Comparison of ENCODE assay signal across 1 cellular context in the genomic region with DNA sequence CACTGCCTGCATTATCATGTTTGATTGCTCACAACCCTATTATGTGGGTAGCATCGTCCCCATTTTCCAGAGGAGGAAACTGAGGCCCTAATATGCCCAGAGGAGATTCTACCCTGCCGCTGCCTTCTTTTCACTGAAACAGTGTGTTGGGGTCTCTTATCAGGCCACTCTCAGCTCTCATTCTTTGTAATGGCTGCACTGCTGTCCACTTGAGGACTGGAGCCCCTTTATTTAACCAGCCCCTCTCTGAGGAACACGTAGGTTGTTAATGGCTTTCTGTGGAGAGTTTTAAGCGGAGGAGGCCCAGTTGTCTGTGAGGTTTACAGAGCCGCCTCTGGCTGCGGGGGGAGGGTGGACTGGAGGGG.
TF ChIP-seq lines count a peak whose summit lies in the region.

No MANE protein-coding gene starts in this region.

TF ChIP-seq in K562, 482 proteins besides CTCF, POLR2A, EP300 and RAD21 (continued from another document and continues in another):
- TF ChIP-seq ZBTB11 (CRISPR knock-in tag; IDR thresholded peaks at IDR 0.05): no peak; a peak in 1 of 6 replicates
- no peak for TF ChIP-seq MTA1 (IDR thresholded peaks at IDR 0.05; ENCODE audit: borderline replicate concordance)
- TF ChIP-seq ZNF830 (CRISPR knock-in tag; IDR thresholded peaks at IDR 0.05): no peak
- no peak for TF ChIP-seq ZNF780A (CRISPR knock-in tag; IDR thresholded peaks at IDR 0.05)
- TF ChIP-seq CBX2 (IDR thresholded peaks at IDR 0.05; ENCODE audit: insufficient read depth, low read length, poor library complexity, severe bottlenecking): no peak
- no peak for TF ChIP-seq ZNF134 (CRISPR knock-in tag; conservative IDR thresholded peaks at IDR 0.05)
- no peak for TF ChIP-seq FOS (IDR thresholded peaks at IDR 0.05; ENCODE audit: extremely low read depth, insufficient read length)
- TF ChIP-seq IRF2 (CRISPR knock-in tag; IDR thresholded peaks at IDR 0.05): no peak
- no peak for TF ChIP-seq ZNF224 (CRISPR knock-in tag; IDR thresholded peaks at IDR 0.05)
- no peak for TF ChIP-seq CBX8 (IDR thresholded peaks at IDR 0.05; ENCODE audit: borderline replicate concordance, extremely low read depth, low read depth, low read length, poor library complexity, severe bottlenecking)
- no peak for TF ChIP-seq PCBP1 (IDR thresholded peaks at IDR 0.05; ENCODE audit: low read depth, low read length, poor library complexity, severe bottlenecking)
- no peak for TF ChIP-seq SRSF9 (IDR thresholded peaks at IDR 0.05; ENCODE audit: borderline replicate concordance, low read depth, low read length)
- TF ChIP-seq STAT5A (IDR thresholded peaks at IDR 0.05; ENCODE audit: borderline replicate concordance, low read length): no peak
- no peak for TF ChIP-seq SUPT5H (IDR thresholded peaks at IDR 0.05)
- no peak for TF ChIP-seq STAT6 (CRISPR knock-in tag; IDR thresholded peaks at IDR 0.05)
- no peak for TF ChIP-seq CBFA2T2 (conservative IDR thresholded peaks at IDR 0.05)
- no peak for TF ChIP-seq HMG20B (CRISPR knock-in tag; IDR thresholded peaks at IDR 0.05)
- peak; percentile 83 for TF ChIP-seq CHD4 (IDR thresholded peaks at IDR 0.05; ENCODE audit: insufficient read depth, insufficient replicate concordance, low read depth, low read length, poor library complexity, severe bottlenecking)
- no peak for TF ChIP-seq RBFOX2 (IDR thresholded peaks at IDR 0.05; ENCODE audit: low read depth, low read length)
- peak; percentile 13; the same call in 1 of the 2 replicates for TF ChIP-seq BRD4 (IDR thresholded peaks at IDR 0.05)
- no peak for TF ChIP-seq HNRNPH1 (optimal IDR thresholded peaks at IDR 0.05; ENCODE audit: low read depth, low read length)
- TF ChIP-seq SRF (CRISPR knock-in tag; IDR thresholded peaks at IDR 0.05): no peak
- no peak for TF ChIP-seq RUNX1 (IDR thresholded peaks at IDR 0.05; ENCODE audit: low read depth)
- no peak for TF ChIP-seq ZNF785 (CRISPR knock-in tag; IDR thresholded peaks at IDR 0.05)
- 0 out of 2 replicates have a peak, but pooled peaks have one; percentile 46 for TF ChIP-seq ESRRB (CRISPR knock-in tag; IDR thresholded peaks at IDR 0.05; ENCODE audit: borderline replicate concordance)
- TF ChIP-seq HDAC6 (IDR thresholded peaks at IDR 0.05; ENCODE audit: low read depth, low read length): no peak
- TF ChIP-seq RNF219 (CRISPR knock-in tag; IDR thresholded peaks at IDR 0.05): no peak
- no peak for TF ChIP-seq PRPF4 (IDR thresholded peaks at IDR 0.05; ENCODE audit: insufficient read depth, low read depth, low read length, poor library complexity, severe bottlenecking)
- no peak for TF ChIP-seq ZZZ3 (IDR thresholded peaks at IDR 0.05)
- no peak for TF ChIP-seq MAFF (IDR thresholded peaks at IDR 0.05; ENCODE audit: low read length)
- no peak for TF ChIP-seq CHD1 (IDR thresholded peaks at IDR 0.05; ENCODE audit: low read length)
- peak; percentile 65 for TF ChIP-seq SMAD4 (CRISPR knock-in tag; conservative IDR thresholded peaks at IDR 0.05)
- no peak for TF ChIP-seq SIX5 (IDR thresholded peaks at IDR 0.05; ENCODE audit: borderline replicate concordance in 1 of 2, insufficient read depth in 1 of 2, low read depth in 1 of 2, low read length in 2 of 2)
- TF ChIP-seq ZFPM2 (CRISPR knock-in tag; IDR thresholded peaks at IDR 0.05): no peak
- peak; percentile 85; the same call in 1 of the 2 replicates for TF ChIP-seq HDAC2 (IDR thresholded peaks at IDR 0.05)
- TF ChIP-seq ZBTB17 (CRISPR knock-in tag; IDR thresholded peaks at IDR 0.05): peak; percentile 65
- TF ChIP-seq ZBTB5 (IDR thresholded peaks at IDR 0.05): no peak
- no peak for TF ChIP-seq PRMT5 (CRISPR knock-in tag; IDR thresholded peaks at IDR 0.05)
- TF ChIP-seq, protein P1, sequence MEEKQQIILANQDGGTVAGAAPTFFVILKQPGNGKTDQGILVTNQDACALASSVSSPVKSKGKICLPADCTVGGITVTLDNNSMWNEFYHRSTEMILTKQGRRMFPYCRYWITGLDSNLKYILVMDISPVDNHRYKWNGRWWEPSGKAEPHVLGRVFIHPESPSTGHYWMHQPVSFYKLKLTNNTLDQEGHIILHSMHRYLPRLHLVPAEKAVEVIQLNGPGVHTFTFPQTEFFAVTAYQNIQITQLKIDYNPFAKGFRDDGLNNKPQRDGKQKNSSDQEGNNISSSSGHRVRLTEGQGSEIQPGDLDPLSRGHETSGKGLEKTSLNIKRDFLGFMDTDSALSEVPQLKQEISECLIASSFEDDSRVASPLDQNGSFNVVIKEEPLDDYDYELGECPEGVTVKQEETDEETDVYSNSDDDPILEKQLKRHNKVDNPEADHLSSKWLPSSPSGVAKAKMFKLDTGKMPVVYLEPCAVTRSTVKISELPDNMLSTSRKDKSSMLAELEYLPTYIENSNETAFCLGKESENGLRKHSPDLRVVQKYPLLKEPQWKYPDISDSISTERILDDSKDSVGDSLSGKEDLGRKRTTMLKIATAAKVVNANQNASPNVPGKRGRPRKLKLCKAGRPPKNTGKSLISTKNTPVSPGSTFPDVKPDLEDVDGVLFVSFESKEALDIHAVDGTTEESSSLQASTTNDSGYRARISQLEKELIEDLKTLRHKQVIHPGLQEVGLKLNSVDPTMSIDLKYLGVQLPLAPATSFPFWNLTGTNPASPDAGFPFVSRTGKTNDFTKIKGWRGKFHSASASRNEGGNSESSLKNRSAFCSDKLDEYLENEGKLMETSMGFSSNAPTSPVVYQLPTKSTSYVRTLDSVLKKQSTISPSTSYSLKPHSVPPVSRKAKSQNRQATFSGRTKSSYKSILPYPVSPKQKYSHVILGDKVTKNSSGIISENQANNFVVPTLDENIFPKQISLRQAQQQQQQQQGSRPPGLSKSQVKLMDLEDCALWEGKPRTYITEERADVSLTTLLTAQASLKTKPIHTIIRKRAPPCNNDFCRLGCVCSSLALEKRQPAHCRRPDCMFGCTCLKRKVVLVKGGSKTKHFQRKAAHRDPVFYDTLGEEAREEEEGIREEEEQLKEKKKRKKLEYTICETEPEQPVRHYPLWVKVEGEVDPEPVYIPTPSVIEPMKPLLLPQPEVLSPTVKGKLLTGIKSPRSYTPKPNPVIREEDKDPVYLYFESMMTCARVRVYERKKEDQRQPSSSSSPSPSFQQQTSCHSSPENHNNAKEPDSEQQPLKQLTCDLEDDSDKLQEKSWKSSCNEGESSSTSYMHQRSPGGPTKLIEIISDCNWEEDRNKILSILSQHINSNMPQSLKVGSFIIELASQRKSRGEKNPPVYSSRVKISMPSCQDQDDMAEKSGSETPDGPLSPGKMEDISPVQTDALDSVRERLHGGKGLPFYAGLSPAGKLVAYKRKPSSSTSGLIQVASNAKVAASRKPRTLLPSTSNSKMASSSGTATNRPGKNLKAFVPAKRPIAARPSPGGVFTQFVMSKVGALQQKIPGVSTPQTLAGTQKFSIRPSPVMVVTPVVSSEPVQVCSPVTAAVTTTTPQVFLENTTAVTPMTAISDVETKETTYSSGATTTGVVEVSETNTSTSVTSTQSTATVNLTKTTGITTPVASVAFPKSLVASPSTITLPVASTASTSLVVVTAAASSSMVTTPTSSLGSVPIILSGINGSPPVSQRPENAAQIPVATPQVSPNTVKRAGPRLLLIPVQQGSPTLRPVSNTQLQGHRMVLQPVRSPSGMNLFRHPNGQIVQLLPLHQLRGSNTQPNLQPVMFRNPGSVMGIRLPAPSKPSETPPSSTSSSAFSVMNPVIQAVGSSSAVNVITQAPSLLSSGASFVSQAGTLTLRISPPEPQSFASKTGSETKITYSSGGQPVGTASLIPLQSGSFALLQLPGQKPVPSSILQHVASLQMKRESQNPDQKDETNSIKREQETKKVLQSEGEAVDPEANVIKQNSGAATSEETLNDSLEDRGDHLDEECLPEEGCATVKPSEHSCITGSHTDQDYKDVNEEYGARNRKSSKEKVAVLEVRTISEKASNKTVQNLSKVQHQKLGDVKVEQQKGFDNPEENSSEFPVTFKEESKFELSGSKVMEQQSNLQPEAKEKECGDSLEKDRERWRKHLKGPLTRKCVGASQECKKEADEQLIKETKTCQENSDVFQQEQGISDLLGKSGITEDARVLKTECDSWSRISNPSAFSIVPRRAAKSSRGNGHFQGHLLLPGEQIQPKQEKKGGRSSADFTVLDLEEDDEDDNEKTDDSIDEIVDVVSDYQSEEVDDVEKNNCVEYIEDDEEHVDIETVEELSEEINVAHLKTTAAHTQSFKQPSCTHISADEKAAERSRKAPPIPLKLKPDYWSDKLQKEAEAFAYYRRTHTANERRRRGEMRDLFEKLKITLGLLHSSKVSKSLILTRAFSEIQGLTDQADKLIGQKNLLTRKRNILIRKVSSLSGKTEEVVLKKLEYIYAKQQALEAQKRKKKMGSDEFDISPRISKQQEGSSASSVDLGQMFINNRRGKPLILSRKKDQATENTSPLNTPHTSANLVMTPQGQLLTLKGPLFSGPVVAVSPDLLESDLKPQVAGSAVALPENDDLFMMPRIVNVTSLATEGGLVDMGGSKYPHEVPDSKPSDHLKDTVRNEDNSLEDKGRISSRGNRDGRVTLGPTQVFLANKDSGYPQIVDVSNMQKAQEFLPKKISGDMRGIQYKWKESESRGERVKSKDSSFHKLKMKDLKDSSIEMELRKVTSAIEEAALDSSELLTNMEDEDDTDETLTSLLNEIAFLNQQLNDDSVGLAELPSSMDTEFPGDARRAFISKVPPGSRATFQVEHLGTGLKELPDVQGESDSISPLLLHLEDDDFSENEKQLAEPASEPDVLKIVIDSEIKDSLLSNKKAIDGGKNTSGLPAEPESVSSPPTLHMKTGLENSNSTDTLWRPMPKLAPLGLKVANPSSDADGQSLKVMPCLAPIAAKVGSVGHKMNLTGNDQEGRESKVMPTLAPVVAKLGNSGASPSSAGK (IDR thresholded peaks at IDR 0.05): no peak
- TF ChIP-seq KAT8 (IDR thresholded peaks at IDR 0.05; ENCODE audit: low read depth): no peak
- no peak for TF ChIP-seq HDAC1 (IDR thresholded peaks at IDR 0.05)
- TF ChIP-seq, protein P2, sequence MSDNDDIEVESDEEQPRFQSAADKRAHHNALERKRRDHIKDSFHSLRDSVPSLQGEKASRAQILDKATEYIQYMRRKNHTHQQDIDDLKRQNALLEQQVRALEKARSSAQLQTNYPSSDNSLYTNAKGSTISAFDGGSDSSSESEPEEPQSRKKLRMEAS (CRISPR knock-in tag; IDR thresholded peaks at IDR 0.05): no peak
